1 cellular context compared by ENCODE assay signal in the genomic region with DNA sequence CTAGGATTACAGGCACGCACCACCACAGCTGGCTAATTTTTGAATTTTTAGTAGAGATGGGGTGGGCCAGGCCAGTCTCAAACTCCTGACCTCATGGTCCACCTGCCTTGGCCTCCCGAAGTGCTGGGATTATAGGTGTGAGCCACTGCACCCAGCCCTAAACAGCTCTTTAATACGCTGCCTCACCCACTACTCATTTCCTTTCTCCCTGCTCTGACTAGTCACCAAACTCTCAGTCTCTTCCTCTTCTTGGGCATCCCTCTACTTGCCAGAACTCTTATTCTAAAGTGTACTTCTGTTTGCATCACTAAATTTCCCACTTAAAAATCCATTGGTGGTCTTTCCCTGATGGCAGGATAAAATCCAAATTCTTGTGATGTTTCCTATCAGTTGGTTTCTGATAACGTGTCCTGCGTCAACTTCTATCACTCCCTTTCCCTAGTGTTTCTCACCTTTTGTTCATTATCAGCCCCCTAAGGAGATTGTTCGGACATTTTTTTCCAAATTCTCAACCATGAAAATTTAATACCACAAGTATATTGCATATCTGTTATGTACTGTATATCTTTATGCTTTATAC.
TF ChIP-seq lines count a peak whose summit lies in the region.

No MANE protein-coding gene starts in this region.

TF ChIP-seq in SK-N-SH, 30 proteins besides CTCF, POLR2A, EP300 and RAD21 (continued from another document):
- TF ChIP-seq RCOR1 (IDR thresholded peaks at IDR 0.05; ENCODE audit: low read length), result no peak
TF ChIP-seq in SK-N-SH: peak in this region for 0.
